1 cellular context compared by ENCODE assay signal in the genomic region with DNA sequence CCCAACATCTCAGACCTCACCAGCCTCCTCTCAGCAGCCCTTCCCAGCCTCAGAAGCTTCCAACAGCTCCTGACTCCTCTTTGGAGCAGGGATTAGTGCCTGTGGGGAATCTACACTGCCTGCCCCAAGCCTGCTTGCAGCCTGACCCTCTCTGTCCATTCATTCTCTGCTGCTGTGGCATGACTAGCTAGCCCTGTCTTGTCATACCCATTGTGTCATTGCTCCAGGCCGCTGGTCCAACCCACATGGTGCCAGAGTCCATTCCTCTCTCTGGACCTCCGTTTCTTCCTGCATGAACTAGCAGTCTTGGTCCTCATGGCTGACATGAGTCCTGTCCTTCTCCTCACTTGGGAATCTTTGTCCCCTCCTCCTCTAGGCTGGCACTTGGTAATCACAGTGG.
TF ChIP-seq lines count a peak whose summit lies in the region.

No MANE protein-coding gene starts in this region.

TF ChIP-seq in WTC11, 78 proteins besides CTCF, POLR2A, EP300 and RAD21 (continued from another document):
- TF ChIP-seq, protein P1, sequence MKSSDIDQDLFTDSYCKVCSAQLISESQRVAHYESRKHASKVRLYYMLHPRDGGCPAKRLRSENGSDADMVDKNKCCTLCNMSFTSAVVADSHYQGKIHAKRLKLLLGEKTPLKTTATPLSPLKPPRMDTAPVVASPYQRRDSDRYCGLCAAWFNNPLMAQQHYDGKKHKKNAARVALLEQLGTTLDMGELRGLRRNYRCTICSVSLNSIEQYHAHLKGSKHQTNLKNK (CRISPR knock-in tag; IDR thresholded peaks at IDR 0.05), result no peak
- TF ChIP-seq, protein P2, sequence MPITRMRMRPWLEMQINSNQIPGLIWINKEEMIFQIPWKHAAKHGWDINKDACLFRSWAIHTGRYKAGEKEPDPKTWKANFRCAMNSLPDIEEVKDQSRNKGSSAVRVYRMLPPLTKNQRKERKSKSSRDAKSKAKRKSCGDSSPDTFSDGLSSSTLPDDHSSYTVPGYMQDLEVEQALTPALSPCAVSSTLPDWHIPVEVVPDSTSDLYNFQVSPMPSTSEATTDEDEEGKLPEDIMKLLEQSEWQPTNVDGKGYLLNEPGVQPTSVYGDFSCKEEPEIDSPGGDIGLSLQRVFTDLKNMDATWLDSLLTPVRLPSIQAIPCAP (CRISPR knock-in tag; IDR thresholded peaks at IDR 0.05), result no peak
- no peak for TF ChIP-seq SMAD3 (CRISPR knock-in tag; IDR thresholded peaks at IDR 0.05; ENCODE audit: borderline replicate concordance)
- TF ChIP-seq RORB (CRISPR knock-in tag; IDR thresholded peaks at IDR 0.05), result no peak
TF ChIP-seq in WTC11: peak in this region for 0.
